Comparison of ENCODE assay signal across 8 cellular contexts in genomic region chr14:50829472-50830043, GRCh38.
DNase-seq lines count a peak whose midpoint lies in the region; ATAC-seq and TF ChIP-seq lines count a peak whose summit lies in the region.

No MANE protein-coding gene starts in this region.

- no peaks in the 10 kb centered on the region for H3K36me3 ChIP-seq in ES-I3 (ENCODE audit: insufficient read depth, low read length)
- no peaks in the 10 kb centered on the region for H3K36me3 ChIP-seq in muscle layer of duodenum (ENCODE audit: control insufficient read depth in 1 of 2, insufficient read depth in 2 of 2, low read length in 2 of 2)

- peak overlapping the region; percentile 81 for H3K4me3 ChIP-seq in coronary artery
- H3K4me3 ChIP-seq in muscle layer of duodenum (ENCODE audit: low read depth in 1 of 2, low read length in 2 of 2), result peak overlapping the region; percentile 76 to 90

- H3K9ac ChIP-seq in ES-I3 (ENCODE audit: low read depth, low read length), result peak overlapping the region; percentile 58; the same call in 1 of the 2 replicates

- H3K4me1 ChIP-seq in ES-I3 (ENCODE audit: insufficient read depth, low read length), result peaks cover 8% of the 10 kb centered on the region
- peaks cover 6 to 46% of the 10 kb centered on the region in 2 donors for H3K4me1 ChIP-seq in muscle layer of duodenum (ENCODE audit: control insufficient read depth in 1 of 2, insufficient read depth in 2 of 2, low read length in 2 of 2)

- no peak for TF ChIP-seq CTCF in coronary artery (IDR thresholded peaks at IDR 0.05)

- DNase-seq in NCI-H345 (lab: John Stamatoyannopoulos, UW) (peak; percentile 33), coronary artery (ENCODE audit: low spot score) (no peak), OCI-M2 (lab: John Stamatoyannopoulos, UW; ENCODE audit: unreplicated experiment) (no peak)

- H3K9me3 ChIP-seq in ES-I3 (ENCODE audit: control insufficient read depth, insufficient read depth, low read length) (no peaks in the 10 kb centered on the region), muscle layer of duodenum (ENCODE audit: control insufficient read depth in 1 of 2, low read length in 2 of 2) (no peaks in the 10 kb centered on the region)

- no peaks in the 10 kb centered on the region for H3K27me3 ChIP-seq in muscle layer of duodenum (ENCODE audit: low read depth, low read length)

- ATAC-seq in HG03039 (IDR thresholded peaks at IDR 0.05; ENCODE audit: unreplicated experiment), result no peak
- ATAC-seq in GM18498 (IDR thresholded peaks at IDR 0.05; ENCODE audit: unreplicated experiment), result no peak
- ATAC-seq in HG02588 (IDR thresholded peaks at IDR 0.05; ENCODE audit: unreplicated experiment), result no peak

- H3K27ac ChIP-seq in coronary artery, result peak overlapping the region in 1 of 2 donors; percentile 88
- peak overlapping the region; percentile 44 for H3K27ac ChIP-seq in muscle layer of duodenum (ENCODE audit: low read length)
